ENCODE assay signal across 10 cellular contexts in the genomic region with DNA sequence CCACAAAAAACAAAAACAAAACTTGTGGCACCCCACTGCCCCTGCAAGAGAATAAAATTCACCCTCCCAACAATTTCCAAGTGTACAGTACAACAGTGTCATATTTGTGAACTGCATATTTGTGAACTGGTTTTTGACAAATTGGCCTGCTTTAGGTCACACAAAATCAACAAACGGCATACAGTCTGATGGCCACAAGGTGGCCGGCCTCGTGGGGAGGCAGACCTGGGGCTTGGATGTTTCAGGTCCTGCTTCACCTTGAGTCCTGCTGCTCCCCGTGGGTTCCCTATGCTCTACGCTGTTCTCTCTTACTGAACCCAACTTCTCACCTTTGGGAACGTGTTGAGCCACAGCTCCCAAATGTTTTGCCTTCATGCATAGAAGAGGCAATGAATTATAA.
DNase-seq lines count a peak whose midpoint lies in the region; ATAC-seq and TF ChIP-seq lines count a peak whose summit lies in the region.
"Had no signal": no experiment of that assay in that cellular context is flagged by ENCODE, and none has a peak within 500 bp of the region (broad histone marks: within the 10 kb centered on the region; RNA-seq: fewer than 3 reads in every experiment).

No MANE protein-coding gene starts in this region.

- peaks cover 3% of the 10 kb centered on the region for H3K9me3 Mint-ChIP-seq in WTC11
- H3K9me3 Mint-ChIP-seq: activated T-helper 17 cell treated with anti-CD3 and anti-CD28 coated beads, Interleukin-2, amount 50 U/mL, for 72 hours; stimulated activated effector memory CD8-positive, alpha-beta T cell treated with anti-CD3 and anti-CD28 coated beads, Interleukin-12 subunit alpha, Interleukin-12 subunit beta, amount 100 ng/mL, for 72 hours had no signal

- no peaks in the 10 kb centered on the region for H3K27me3 Mint-ChIP-seq in WTC11 (ENCODE audit: low read depth)
- H3K27me3 Mint-ChIP-seq: activated T-helper 17 cell treated with anti-CD3 and anti-CD28 coated beads, Interleukin-2, amount 50 U/mL, for 72 hours had no signal

- POLR2A ChIA-PET in HEK293T (lab: Yijun Ruan, JAX) = no interaction called here
- POLR2A ChIA-PET in WTC11 (lab: Charles Lee) = interaction anchor here (0.6 kb wide), 1 partner anchor 14 kb away, joined by 4 read pairs; no protein-coding TSS in a partner anchor

- H3K36me3 Mint-ChIP-seq in WTC11 = peaks cover 3% of the 10 kb centered on the region; the same call in 1 of the 2 replicates
- H3K36me3 Mint-ChIP-seq: stimulated activated effector memory CD8-positive, alpha-beta T cell treated with anti-CD3 and anti-CD28 coated beads, Interleukin-12 subunit alpha, Interleukin-12 subunit beta, amount 100 ng/mL, for 72 hours had no signal

- DNase-seq in NCI-H146 (lab: John Stamatoyannopoulos, UW) = peak; percentile 36
- DNase-seq in NCI-H146 treated with DMSO at 0.1 percent for 48 hours (lab: John Stamatoyannopoulos, UW; ENCODE audit: unreplicated experiment) = no peak
- DNase-seq in HEK293T (ENCODE audit: extremely low spot score) = peak; percentile 24
- peak; percentile 46 for DNase-seq in WTC11 (ENCODE audit: low spot score)
- peak; percentile 10 to 26 for DNase-seq in lung microvascular endothelial cell (ENCODE audit: low read depth in 2 of 2)
- no peak for DNase-seq in midbrain (lab: John Stamatoyannopoulos, UW)

- no peak overlapping the region for H3K4me3 Mint-ChIP-seq in WTC11
- H3K4me3 Mint-ChIP-seq: activated T-helper 17 cell treated with anti-CD3 and anti-CD28 coated beads, Interleukin-2, amount 50 U/mL, for 72 hours; stimulated activated effector memory CD8-positive, alpha-beta T cell treated with anti-CD3 and anti-CD28 coated beads, Interleukin-12 subunit alpha, Interleukin-12 subunit beta, amount 100 ng/mL, for 72 hours had no signal

- peaks cover 3% of the 10 kb centered on the region; the same call in 1 of the 2 replicates for H3K4me1 Mint-ChIP-seq in WTC11
- H3K4me1 Mint-ChIP-seq: activated T-helper 17 cell treated with anti-CD3 and anti-CD28 coated beads, Interleukin-2, amount 50 U/mL, for 72 hours; stimulated activated effector memory CD8-positive, alpha-beta T cell treated with anti-CD3 and anti-CD28 coated beads, Interleukin-12 subunit alpha, Interleukin-12 subunit beta, amount 100 ng/mL, for 72 hours had no signal

- H3K27ac Mint-ChIP-seq in WTC11 = no peak overlapping the region
- H3K27ac Mint-ChIP-seq: activated T-helper 17 cell treated with anti-CD3 and anti-CD28 coated beads, Interleukin-2, amount 50 U/mL, for 72 hours; stimulated activated effector memory CD8-positive, alpha-beta T cell treated with anti-CD3 and anti-CD28 coated beads, Interleukin-12 subunit alpha, Interleukin-12 subunit beta, amount 100 ng/mL, for 72 hours had no signal

- ATAC-seq in WTC11 = peak; percentile 86
- ATAC-seq in HG02763 (IDR thresholded peaks at IDR 0.05; ENCODE audit: unreplicated experiment) = no peak
- ATAC-seq in GM18870 (IDR thresholded peaks at IDR 0.05; ENCODE audit: unreplicated experiment) = no peak
- ATAC-seq: activated T-helper 17 cell treated with anti-CD3 and anti-CD28 coated beads, Interleukin-2, amount 50 U/mL, for 72 hours; stimulated activated effector memory CD8-positive, alpha-beta T cell treated with anti-CD3 and anti-CD28 coated beads, Interleukin-12 subunit alpha, Interleukin-12 subunit beta, amount 100 ng/mL, for 72 hours had no signal

- CTCF ChIA-PET in HEK293T (lab: Yijun Ruan, JAX) = no interaction called here
- CTCF ChIA-PET in WTC11 (lab: Charles Lee) = interaction anchor here (1.0 to 2.7 kb wide), 4 partner anchors 12 to 70 kb away, joined by 3 to 13 read pairs (median 6); no protein-coding TSS in a partner anchor

- peak; percentile 54 for TF ChIP-seq CTCF in WTC11 (IDR thresholded peaks at IDR 0.05)

TF ChIP-seq in HEK293T, 16 proteins besides CTCF, POLR2A, EP300 and RAD21:
- TF ChIP-seq, protein P1, sequence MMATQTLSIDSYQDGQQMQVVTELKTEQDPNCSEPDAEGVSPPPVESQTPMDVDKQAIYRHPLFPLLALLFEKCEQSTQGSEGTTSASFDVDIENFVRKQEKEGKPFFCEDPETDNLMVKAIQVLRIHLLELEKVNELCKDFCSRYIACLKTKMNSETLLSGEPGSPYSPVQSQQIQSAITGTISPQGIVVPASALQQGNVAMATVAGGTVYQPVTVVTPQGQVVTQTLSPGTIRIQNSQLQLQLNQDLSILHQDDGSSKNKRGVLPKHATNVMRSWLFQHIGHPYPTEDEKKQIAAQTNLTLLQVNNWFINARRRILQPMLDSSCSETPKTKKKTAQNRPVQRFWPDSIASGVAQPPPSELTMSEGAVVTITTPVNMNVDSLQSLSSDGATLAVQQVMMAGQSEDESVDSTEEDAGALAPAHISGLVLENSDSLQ (IDR thresholded peaks at IDR 0.05) = no peak
- no peak for TF ChIP-seq ZNF384 (IDR thresholded peaks at IDR 0.05)
- no peak for TF ChIP-seq SUZ12 (IDR thresholded peaks at IDR 0.05)
- TF ChIP-seq CTBP1 (IDR thresholded peaks at IDR 0.05; ENCODE audit: borderline replicate concordance) = no peak
- no peak for TF ChIP-seq NFRKB (IDR thresholded peaks at IDR 0.05)
- no peak for TF ChIP-seq L3MBTL2 (conservative IDR thresholded peaks at IDR 0.05)
- TF ChIP-seq FOXA1 (IDR thresholded peaks at IDR 0.05) = no peak
- TF ChIP-seq FOXK2 (IDR thresholded peaks at IDR 0.05) = no peak
- TF ChIP-seq TARDBP (IDR thresholded peaks at IDR 0.05) = no peak
- TF ChIP-seq ELF4 (IDR thresholded peaks at IDR 0.05) = no peak
- TF ChIP-seq BHLHE40 (IDR thresholded peaks at IDR 0.05; ENCODE audit: borderline replicate concordance) = no peak
- TF ChIP-seq FOXM1 (IDR thresholded peaks at IDR 0.05; ENCODE audit: borderline replicate concordance) = no peak
- no peak for TF ChIP-seq LEF1 (IDR thresholded peaks at IDR 0.05; ENCODE audit: borderline replicate concordance)
- TF ChIP-seq HDGF (IDR thresholded peaks at IDR 0.05; ENCODE audit: borderline replicate concordance) = no peak
- no peak for TF ChIP-seq ARNT (IDR thresholded peaks at IDR 0.05)
- TF ChIP-seq SP1 (IDR thresholded peaks at IDR 0.05) = no peak

TF ChIP-seq in WTC11, 78 proteins besides CTCF, POLR2A, EP300 and RAD21:
- no peak for TF ChIP-seq CREB1 (CRISPR knock-in tag; IDR thresholded peaks at IDR 0.05)
- TF ChIP-seq GABPB1 (CRISPR knock-in tag; IDR thresholded peaks at IDR 0.05) = no peak
- no peak for TF ChIP-seq ATF1 (CRISPR knock-in tag; IDR thresholded peaks at IDR 0.05)
- TF ChIP-seq, protein P2, sequence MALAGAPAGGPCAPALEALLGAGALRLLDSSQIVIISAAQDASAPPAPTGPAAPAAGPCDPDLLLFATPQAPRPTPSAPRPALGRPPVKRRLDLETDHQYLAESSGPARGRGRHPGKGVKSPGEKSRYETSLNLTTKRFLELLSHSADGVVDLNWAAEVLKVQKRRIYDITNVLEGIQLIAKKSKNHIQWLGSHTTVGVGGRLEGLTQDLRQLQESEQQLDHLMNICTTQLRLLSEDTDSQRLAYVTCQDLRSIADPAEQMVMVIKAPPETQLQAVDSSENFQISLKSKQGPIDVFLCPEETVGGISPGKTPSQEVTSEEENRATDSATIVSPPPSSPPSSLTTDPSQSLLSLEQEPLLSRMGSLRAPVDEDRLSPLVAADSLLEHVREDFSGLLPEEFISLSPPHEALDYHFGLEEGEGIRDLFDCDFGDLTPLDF (CRISPR knock-in tag; IDR thresholded peaks at IDR 0.05) = no peak
- TF ChIP-seq SMAD4 (CRISPR knock-in tag; IDR thresholded peaks at IDR 0.05) = no peak
- TF ChIP-seq NR2C2 (CRISPR knock-in tag; IDR thresholded peaks at IDR 0.05) = no peak
- TF ChIP-seq, protein P3, sequence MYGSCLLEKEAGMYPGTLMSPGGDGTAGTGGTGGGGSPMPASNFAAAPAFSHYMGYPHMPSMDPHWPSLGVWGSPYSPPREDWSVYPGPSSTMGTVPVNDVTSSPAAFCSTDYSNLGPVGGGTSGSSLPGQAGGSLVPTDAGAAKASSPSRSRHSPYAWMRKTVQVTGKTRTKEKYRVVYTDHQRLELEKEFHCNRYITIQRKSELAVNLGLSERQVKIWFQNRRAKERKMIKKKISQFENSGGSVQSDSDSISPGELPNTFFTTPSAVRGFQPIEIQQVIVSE (CRISPR knock-in tag; IDR thresholded peaks at IDR 0.05; ENCODE audit: borderline replicate concordance) = no peak
- no peak for TF ChIP-seq CREM (CRISPR knock-in tag; IDR thresholded peaks at IDR 0.05)
- TF ChIP-seq, protein P4, sequence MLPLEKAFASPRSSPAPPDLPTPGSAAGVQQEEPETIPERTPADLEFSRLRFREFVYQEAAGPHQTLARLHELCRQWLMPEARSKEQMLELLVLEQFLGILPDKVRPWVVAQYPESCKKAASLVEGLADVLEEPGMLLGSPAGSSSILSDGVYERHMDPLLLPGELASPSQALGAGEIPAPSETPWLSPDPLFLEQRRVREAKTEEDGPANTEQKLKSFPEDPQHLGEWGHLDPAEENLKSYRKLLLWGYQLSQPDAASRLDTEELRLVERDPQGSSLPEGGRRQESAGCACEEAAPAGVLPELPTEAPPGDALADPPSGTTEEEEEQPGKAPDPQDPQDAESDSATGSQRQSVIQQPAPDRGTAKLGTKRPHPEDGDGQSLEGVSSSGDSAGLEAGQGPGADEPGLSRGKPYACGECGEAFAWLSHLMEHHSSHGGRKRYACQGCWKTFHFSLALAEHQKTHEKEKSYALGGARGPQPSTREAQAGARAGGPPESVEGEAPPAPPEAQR (CRISPR knock-in tag; IDR thresholded peaks at IDR 0.05) = no peak
- TF ChIP-seq, protein P5, sequence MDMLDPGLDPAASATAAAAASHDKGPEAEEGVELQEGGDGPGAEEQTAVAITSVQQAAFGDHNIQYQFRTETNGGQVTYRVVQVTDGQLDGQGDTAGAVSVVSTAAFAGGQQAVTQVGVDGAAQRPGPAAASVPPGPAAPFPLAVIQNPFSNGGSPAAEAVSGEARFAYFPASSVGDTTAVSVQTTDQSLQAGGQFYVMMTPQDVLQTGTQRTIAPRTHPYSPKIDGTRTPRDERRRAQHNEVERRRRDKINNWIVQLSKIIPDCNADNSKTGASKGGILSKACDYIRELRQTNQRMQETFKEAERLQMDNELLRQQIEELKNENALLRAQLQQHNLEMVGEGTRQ (CRISPR knock-in tag; IDR thresholded peaks at IDR 0.05) = no peak
- TF ChIP-seq, protein P6, sequence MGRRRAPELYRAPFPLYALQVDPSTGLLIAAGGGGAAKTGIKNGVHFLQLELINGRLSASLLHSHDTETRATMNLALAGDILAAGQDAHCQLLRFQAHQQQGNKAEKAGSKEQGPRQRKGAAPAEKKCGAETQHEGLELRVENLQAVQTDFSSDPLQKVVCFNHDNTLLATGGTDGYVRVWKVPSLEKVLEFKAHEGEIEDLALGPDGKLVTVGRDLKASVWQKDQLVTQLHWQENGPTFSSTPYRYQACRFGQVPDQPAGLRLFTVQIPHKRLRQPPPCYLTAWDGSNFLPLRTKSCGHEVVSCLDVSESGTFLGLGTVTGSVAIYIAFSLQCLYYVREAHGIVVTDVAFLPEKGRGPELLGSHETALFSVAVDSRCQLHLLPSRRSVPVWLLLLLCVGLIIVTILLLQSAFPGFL (CRISPR knock-in tag; IDR thresholded peaks at IDR 0.05; ENCODE audit: borderline replicate concordance) = no peak
- TF ChIP-seq ELF4 (CRISPR knock-in tag; IDR thresholded peaks at IDR 0.05; ENCODE audit: low read depth) = no peak
- no peak for TF ChIP-seq KAT7 (CRISPR knock-in tag; IDR thresholded peaks at IDR 0.05; ENCODE audit: borderline replicate concordance)

Comparison
In these comparisons a context has a peak if more than half of its experiments do, and no peak if none do; other contexts are left out.
1. DNase-seq: peak in NCI-H146 (single experiment), HEK293T (single experiment), WTC11 (single experiment) and lung microvascular endothelial cell (2 of 2); none in NCI-H146 treated with DMSO at 0.1 percent for 48 hours (single experiment) and midbrain (single experiment).